2 cellular contexts compared by ENCODE assay signal in the genomic region with DNA sequence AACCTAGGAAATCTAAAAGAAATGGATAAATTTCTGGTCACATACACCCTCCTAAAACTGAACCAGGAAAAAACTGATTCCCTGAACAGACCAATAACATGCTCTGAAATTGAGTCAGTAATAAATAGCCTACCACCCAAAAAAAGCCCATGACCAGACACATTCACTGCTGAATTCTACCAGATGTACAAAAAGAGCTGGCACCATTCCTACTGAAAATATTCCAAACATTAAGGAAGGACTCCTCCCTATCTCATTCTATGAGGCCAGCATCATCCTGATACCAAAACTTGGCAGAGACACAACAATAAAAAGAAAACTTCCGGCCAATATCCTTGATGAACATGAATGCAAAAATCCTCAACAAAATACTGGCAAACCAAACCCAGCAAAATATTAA.
TF ChIP-seq lines count a peak whose summit lies in the region.

No MANE protein-coding gene starts in this region.

TF ChIP-seq in WTC11, 78 proteins besides CTCF, POLR2A, EP300 and RAD21 (continues in another document):
- TF ChIP-seq E2F4 (CRISPR knock-in tag; IDR thresholded peaks at IDR 0.05; ENCODE audit: borderline replicate concordance, low read depth) (no peak), MYBL2 (CRISPR knock-in tag; IDR thresholded peaks at IDR 0.05) (no peak), AFF4 (CRISPR knock-in tag; IDR thresholded peaks at IDR 0.05; ENCODE audit: borderline replicate concordance) (no peak), RORB (CRISPR knock-in tag; IDR thresholded peaks at IDR 0.05) (no peak), ZNF232 (CRISPR knock-in tag; IDR thresholded peaks at IDR 0.05) (no peak), ZSCAN18 (CRISPR knock-in tag; IDR thresholded peaks at IDR 0.05) (no peak), NFE2L1 (CRISPR knock-in tag; IDR thresholded peaks at IDR 0.05) (no peak), TCF7 (CRISPR knock-in tag; IDR thresholded peaks at IDR 0.05; ENCODE audit: low read depth) (no peak), USF1 (CRISPR knock-in tag; IDR thresholded peaks at IDR 0.05) (no peak)
- TF ChIP-seq, protein P1, sequence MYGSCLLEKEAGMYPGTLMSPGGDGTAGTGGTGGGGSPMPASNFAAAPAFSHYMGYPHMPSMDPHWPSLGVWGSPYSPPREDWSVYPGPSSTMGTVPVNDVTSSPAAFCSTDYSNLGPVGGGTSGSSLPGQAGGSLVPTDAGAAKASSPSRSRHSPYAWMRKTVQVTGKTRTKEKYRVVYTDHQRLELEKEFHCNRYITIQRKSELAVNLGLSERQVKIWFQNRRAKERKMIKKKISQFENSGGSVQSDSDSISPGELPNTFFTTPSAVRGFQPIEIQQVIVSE (CRISPR knock-in tag; IDR thresholded peaks at IDR 0.05; ENCODE audit: borderline replicate concordance), result no peak
- TF ChIP-seq, protein P2, sequence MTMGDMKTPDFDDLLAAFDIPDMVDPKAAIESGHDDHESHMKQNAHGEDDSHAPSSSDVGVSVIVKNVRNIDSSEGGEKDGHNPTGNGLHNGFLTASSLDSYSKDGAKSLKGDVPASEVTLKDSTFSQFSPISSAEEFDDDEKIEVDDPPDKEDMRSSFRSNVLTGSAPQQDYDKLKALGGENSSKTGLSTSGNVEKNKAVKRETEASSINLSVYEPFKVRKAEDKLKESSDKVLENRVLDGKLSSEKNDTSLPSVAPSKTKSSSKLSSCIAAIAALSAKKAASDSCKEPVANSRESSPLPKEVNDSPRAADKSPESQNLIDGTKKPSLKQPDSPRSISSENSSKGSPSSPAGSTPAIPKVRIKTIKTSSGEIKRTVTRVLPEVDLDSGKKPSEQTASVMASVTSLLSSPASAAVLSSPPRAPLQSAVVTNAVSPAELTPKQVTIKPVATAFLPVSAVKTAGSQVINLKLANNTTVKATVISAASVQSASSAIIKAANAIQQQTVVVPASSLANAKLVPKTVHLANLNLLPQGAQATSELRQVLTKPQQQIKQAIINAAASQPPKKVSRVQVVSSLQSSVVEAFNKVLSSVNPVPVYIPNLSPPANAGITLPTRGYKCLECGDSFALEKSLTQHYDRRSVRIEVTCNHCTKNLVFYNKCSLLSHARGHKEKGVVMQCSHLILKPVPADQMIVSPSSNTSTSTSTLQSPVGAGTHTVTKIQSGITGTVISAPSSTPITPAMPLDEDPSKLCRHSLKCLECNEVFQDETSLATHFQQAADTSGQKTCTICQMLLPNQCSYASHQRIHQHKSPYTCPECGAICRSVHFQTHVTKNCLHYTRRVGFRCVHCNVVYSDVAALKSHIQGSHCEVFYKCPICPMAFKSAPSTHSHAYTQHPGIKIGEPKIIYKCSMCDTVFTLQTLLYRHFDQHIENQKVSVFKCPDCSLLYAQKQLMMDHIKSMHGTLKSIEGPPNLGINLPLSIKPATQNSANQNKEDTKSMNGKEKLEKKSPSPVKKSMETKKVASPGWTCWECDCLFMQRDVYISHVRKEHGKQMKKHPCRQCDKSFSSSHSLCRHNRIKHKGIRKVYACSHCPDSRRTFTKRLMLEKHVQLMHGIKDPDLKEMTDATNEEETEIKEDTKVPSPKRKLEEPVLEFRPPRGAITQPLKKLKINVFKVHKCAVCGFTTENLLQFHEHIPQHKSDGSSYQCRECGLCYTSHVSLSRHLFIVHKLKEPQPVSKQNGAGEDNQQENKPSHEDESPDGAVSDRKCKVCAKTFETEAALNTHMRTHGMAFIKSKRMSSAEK (CRISPR knock-in tag; IDR thresholded peaks at IDR 0.05; ENCODE audit: borderline replicate concordance), result no peak

TF ChIP-seq in endothelial cell of umbilical vein, 7 proteins besides CTCF, POLR2A, EP300 and RAD21:
- TF ChIP-seq MYC (IDR thresholded peaks at IDR 0.05; ENCODE audit: low read depth, low read length), result no peak
- TF ChIP-seq JUN (IDR thresholded peaks at IDR 0.05; ENCODE audit: borderline replicate concordance, insufficient read depth, insufficient read length, low read depth), result no peak
- no peak for TF ChIP-seq GATA2 (IDR thresholded peaks at IDR 0.05; ENCODE audit: insufficient read depth, insufficient read length, low read depth, low read length)
- no peak for TF ChIP-seq POLR2AphosphoS5 (IDR thresholded peaks at IDR 0.05; ENCODE audit: insufficient read depth, low read depth, low read length)
